Comparison of ENCODE assay signal across 1 cellular context in genomic region chr4:15802497-15802896, GRCh38. TPM values are rescaled to one million over a fixed set of nuclear protein-coding genes. Genes with fewer than 3 reads are reported as not detected.
"Had no signal": no experiment of that assay in that cellular context is flagged by ENCODE, and none has a peak within 500 bp of the region (broad histone marks: within the 10 kb centered on the region; RNA-seq: fewer than 3 reads in every experiment).

No MANE protein-coding gene starts in this region.

RNA-seq across cellular contexts. Expression of gene CD38, which starts 24.4 kb away (rescaled TPM):
- total RNA-seq: renal cortical epithelial cell had no signal
